ENCODE assay signal across 33 cellular contexts in the genomic region with DNA sequence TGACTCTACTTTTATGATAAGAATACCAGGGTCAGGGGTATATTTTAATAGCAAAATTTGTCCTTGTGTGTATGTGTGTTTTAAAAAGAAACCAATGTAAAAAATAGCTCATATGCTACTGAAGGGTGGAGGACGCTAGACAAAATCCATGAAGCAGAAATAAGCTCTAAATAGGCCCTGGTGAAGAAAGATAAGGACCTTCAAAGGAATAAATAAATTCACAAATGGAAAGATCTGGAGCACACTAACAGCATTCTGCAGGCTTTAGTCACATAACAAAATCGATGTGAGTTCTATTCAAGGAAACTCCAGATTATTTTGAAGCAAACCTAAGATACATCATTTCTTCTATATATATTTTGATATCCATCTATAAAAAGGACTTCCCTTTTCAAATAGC.
"Had no signal": no experiment of that assay in that cellular context is flagged by ENCODE, and none has a peak within 500 bp of the region (broad histone marks: within the 10 kb centered on the region; RNA-seq: fewer than 3 reads in every experiment).

No MANE protein-coding gene starts in this region.

- H3K27me3 ChIP-seq: adrenal gland, body of pancreas, esophagus squamous epithelium, gastroesophageal sphincter had no signal

- H3K4me3 Mint-ChIP-seq: activated B cell treated with CpG ODN at 0.5 μM for 24 hours; activated CD8-positive, alpha-beta T cell treated with anti-CD3 and anti-CD28 coated beads for 36 hours; activated naive CD4-positive, alpha-beta T cell treated with anti-CD3 and anti-CD28 coated beads for 36 hours; activated naive CD4-positive, alpha-beta T cell treated with anti-CD3 and anti-CD28 coated beads, Interleukin-2, amount 50 U/mL, for 24 hours; activated naive CD8-positive, alpha-beta T cell treated with anti-CD3 and anti-CD28 coated beads for 36 hours; activated naive CD8-positive, alpha-beta T cell treated with anti-CD3 and anti-CD28 coated beads, Interleukin-2, amount 50 U/mL, for 24 hours; activated T-cell treated with anti-CD3 and anti-CD28 coated beads, Interleukin-2, amount 50 U/mL, for 4 hours; activated T-helper 17 cell treated with anti-CD3 and anti-CD28 coated beads, Interleukin-2, amount 50 U/mL, for 72 hours; effector memory CD8-positive, alpha-beta T cell; T-helper 17 cell; T-helper 2 cell treated with Interferon-gamma antibody and Interleukin-4, amounts not matched to agents 5 μg/mL and 100 μg/mL, for 36 hours had no signal

- H3K4me1 Mint-ChIP-seq: activated naive CD4-positive, alpha-beta T cell treated with anti-CD3 and anti-CD28 coated beads, Interleukin-2, amount 50 U/mL, for 24 hours; activated naive CD8-positive, alpha-beta T cell treated with anti-CD3 and anti-CD28 coated beads for 36 hours; activated naive CD8-positive, alpha-beta T cell treated with anti-CD3 and anti-CD28 coated beads, Interleukin-2, amount 50 U/mL, for 24 hours; activated T-helper 17 cell treated with anti-CD3 and anti-CD28 coated beads, Interleukin-2, amount 50 U/mL, for 72 hours; T-helper 17 cell had no signal

- H3K27ac Mint-ChIP-seq: activated B cell treated with CpG ODN at 0.5 μM for 24 hours; activated CD8-positive, alpha-beta T cell treated with anti-CD3 and anti-CD28 coated beads for 36 hours; activated naive CD4-positive, alpha-beta T cell treated with anti-CD3 and anti-CD28 coated beads for 36 hours; activated naive CD4-positive, alpha-beta T cell treated with anti-CD3 and anti-CD28 coated beads, Interleukin-2, amount 50 U/mL, for 24 hours; activated naive CD8-positive, alpha-beta T cell treated with anti-CD3 and anti-CD28 coated beads for 36 hours; activated naive CD8-positive, alpha-beta T cell treated with anti-CD3 and anti-CD28 coated beads, Interleukin-2, amount 50 U/mL, for 24 hours; activated T-helper 17 cell treated with anti-CD3 and anti-CD28 coated beads, Interleukin-2, amount 50 U/mL, for 72 hours; effector memory CD8-positive, alpha-beta T cell; T-helper 17 cell; T-helper 2 cell treated with Interferon-gamma antibody and Interleukin-4, amounts not matched to agents 5 μg/mL and 100 μg/mL, for 36 hours had no signal

- FAIRE-seq: colon had no signal

- H3K36me3 ChIP-seq: adrenal gland, esophagus squamous epithelium, gastroesophageal sphincter, heart right ventricle, WERI-Rb-1 had no signal

- ATAC-seq: activated CD4-positive, CD25-positive, alpha-beta regulatory T cell treated with anti-CD3 and anti-CD28 coated beads, Interleukin-2, amount 50 U/mL, for 24 hours; activated CD8-positive, alpha-beta T cell treated with anti-CD3 and anti-CD28 coated beads for 36 hours; activated naive CD8-positive, alpha-beta T cell treated with anti-CD3 and anti-CD28 coated beads, Interleukin-2, amount 50 U/mL, for 24 hours; activated T-cell treated with anti-CD3 and anti-CD28 coated beads, Interleukin-2, amount 50 U/mL, for 4 hours; activated T-helper 17 cell treated with anti-CD3 and anti-CD28 coated beads, Interleukin-2, amount 50 U/mL, for 72 hours; body of pancreas; effector memory CD8-positive, alpha-beta T cell; gastroesophageal sphincter; heart right ventricle; T-helper 17 cell had no signal

- DNase-seq: activated B cell treated with CpG ODN at 0.5 μM for 24 hours; activated CD4-positive, alpha-beta T cell treated with anti-CD3 and anti-CD28 coated beads for 48 hours; activated CD4-positive, alpha-beta T cell treated with anti-CD3 and anti-CD28 coated beads, Interleukin-2, amount 50 U/mL, for 1 hour; activated CD4-positive, alpha-beta T cell treated with anti-CD3 and anti-CD28 coated beads, Interleukin-2, amount 50 U/mL, for 48 hours; activated CD8-positive, alpha-beta memory T cell treated with anti-CD3 and anti-CD28 coated beads for 24 hours; activated CD8-positive, alpha-beta T cell treated with anti-CD3 and anti-CD28 coated beads for 36 hours; activated effector memory CD4-positive, alpha-beta T cell treated with anti-CD3 and anti-CD28 coated beads, Interleukin-2, amount 50 U/mL, for 16 hours; activated naive CD4-positive, alpha-beta T cell treated with anti-CD3 and anti-CD28 coated beads for 36 hours; activated naive CD8-positive, alpha-beta T cell treated with anti-CD3 and anti-CD28 coated beads for 36 hours; activated naive CD8-positive, alpha-beta T cell treated with anti-CD3 and anti-CD28 coated beads, Interleukin-2, amount 50 U/mL, for 24 hours; activated T-cell treated with anti-CD3 and anti-CD28 coated beads, Interleukin-2, amount 50 U/mL, for 4 hours; adrenal gland; amygdala; aorta; body of pancreas; caudate nucleus; cortex of kidney; dermis blood vessel endothelial cell; effector CD4-positive, alpha-beta T cell; effector memory CD8-positive, alpha-beta T cell; esophagus squamous epithelium; foreskin melanocyte; heart right ventricle; T-helper 1 cell; T-helper 17 cell; T1000; WERI-Rb-1 had no signal

- H3K4me3 ChIP-seq: adrenal gland, body of pancreas, esophagus squamous epithelium, gastroesophageal sphincter, heart right ventricle had no signal

- H3K27ac ChIP-seq: adrenal gland, body of pancreas, esophagus squamous epithelium, gastroesophageal sphincter, heart right ventricle, WERI-Rb-1 had no signal

- H3K9me3 Mint-ChIP-seq: activated B cell treated with CpG ODN at 0.5 μM for 24 hours; activated CD8-positive, alpha-beta T cell treated with anti-CD3 and anti-CD28 coated beads for 36 hours; activated naive CD4-positive, alpha-beta T cell treated with anti-CD3 and anti-CD28 coated beads for 36 hours; activated naive CD4-positive, alpha-beta T cell treated with anti-CD3 and anti-CD28 coated beads, Interleukin-2, amount 50 U/mL, for 24 hours; activated naive CD8-positive, alpha-beta T cell treated with anti-CD3 and anti-CD28 coated beads for 36 hours; activated naive CD8-positive, alpha-beta T cell treated with anti-CD3 and anti-CD28 coated beads, Interleukin-2, amount 50 U/mL, for 24 hours; activated T-cell treated with anti-CD3 and anti-CD28 coated beads, Interleukin-2, amount 50 U/mL, for 4 hours; activated T-helper 17 cell treated with anti-CD3 and anti-CD28 coated beads, Interleukin-2, amount 50 U/mL, for 72 hours; effector memory CD8-positive, alpha-beta T cell; T-helper 2 cell treated with Interferon-gamma antibody and Interleukin-4, amounts not matched to agents 5 μg/mL and 100 μg/mL, for 36 hours had no signal

- H3K4me1 ChIP-seq: adrenal gland, esophagus squamous epithelium, gastroesophageal sphincter, heart right ventricle had no signal

- H3K27me3 Mint-ChIP-seq: activated naive CD4-positive, alpha-beta T cell treated with anti-CD3 and anti-CD28 coated beads, Interleukin-2, amount 50 U/mL, for 24 hours had no signal

- H3K36me3 Mint-ChIP-seq: activated naive CD4-positive, alpha-beta T cell treated with anti-CD3 and anti-CD28 coated beads, Interleukin-2, amount 50 U/mL, for 24 hours; activated naive CD8-positive, alpha-beta T cell treated with anti-CD3 and anti-CD28 coated beads for 36 hours had no signal

- H3K9me3 ChIP-seq: adrenal gland, body of pancreas, esophagus squamous epithelium, gastroesophageal sphincter, heart right ventricle had no signal
